27 cellular contexts compared by ENCODE assay signal in the genomic region with DNA sequence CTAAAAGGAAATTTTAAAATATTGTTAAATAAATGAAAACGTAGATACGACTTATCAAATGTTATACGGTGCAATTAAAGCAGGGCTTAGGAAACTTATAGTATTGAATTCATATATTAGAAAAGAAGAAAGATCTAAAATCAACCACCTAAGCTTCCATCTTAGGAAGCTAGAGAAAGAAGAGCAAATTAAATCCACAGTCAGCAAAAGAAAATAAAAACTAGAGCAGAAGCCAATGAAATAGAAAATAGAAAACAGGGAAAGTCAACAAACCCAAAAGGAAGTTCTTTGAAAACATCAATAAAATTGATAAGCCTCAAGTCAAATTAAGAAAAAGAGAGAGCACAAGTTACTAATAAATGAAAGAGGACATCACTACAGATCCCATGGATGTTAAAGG.
"Had no signal": no experiment of that assay in that cellular context is flagged by ENCODE, and none has a peak within 500 bp of the region (broad histone marks: within the 10 kb centered on the region; RNA-seq: fewer than 3 reads in every experiment).

No MANE protein-coding gene starts in this region.

- H3K9me3 ChIP-seq: left ventricle myocardium inferior, neutrophil, psoas muscle, stomach, testis, thyroid gland, transverse colon, upper lobe of left lung, vagina had no signal

- H3K9me3 Mint-ChIP-seq: natural killer cell; neural progenitor cell; stimulated activated naive B cell treated with anti-CD40 and anti-IgM and Interleukin-4, amounts not matched to agents 10 μg/mL and 1 μg/mL and 100 μg/mL, for 72 hours had no signal

- H3K9ac ChIP-seq: neural progenitor cell, parathyroid adenoma had no signal

- H3K4me1 ChIP-seq: left ventricle myocardium inferior, neural progenitor cell, parathyroid adenoma, psoas muscle, stomach, testis, vagina had no signal

- H3K27me3 ChIP-seq: neural progenitor cell, stomach, testis, thyroid gland, transverse colon, upper lobe of left lung, vagina had no signal

- H3K27ac ChIP-seq: left ventricle myocardium inferior, neural progenitor cell, neutrophil, parathyroid adenoma, psoas muscle, skin epidermis, stomach, testis, thyroid gland, transverse colon, upper lobe of left lung, vagina had no signal

- H3K27me3 Mint-ChIP-seq: naive B cell; stimulated activated naive B cell treated with anti-CD40 and anti-IgM and Interleukin-4, amounts not matched to agents 10 μg/mL and 1 μg/mL and 100 μg/mL, for 72 hours had no signal

- H3K27ac Mint-ChIP-seq: mesothelial cell of epicardium; natural killer cell; nephron progenitor cell; neural progenitor cell; stimulated activated naive B cell treated with anti-CD40 and anti-IgM and Interleukin-4, amounts not matched to agents 10 μg/mL and 1 μg/mL and 100 μg/mL, for 72 hours had no signal

- H3K36me3 Mint-ChIP-seq: mesothelial cell of epicardium; naive B cell; natural killer cell; stimulated activated naive B cell treated with anti-CD40 and anti-IgM and Interleukin-4, amounts not matched to agents 10 μg/mL and 1 μg/mL and 100 μg/mL, for 72 hours had no signal

- H3K4me3 ChIP-seq: left ventricle myocardium inferior, lung, neural progenitor cell, psoas muscle, skin epidermis, stomach, testis, thyroid gland, transverse colon, upper lobe of left lung, vagina had no signal

- H3K4me2 ChIP-seq: neural progenitor cell had no signal

- H3K36me3 ChIP-seq: left ventricle myocardium inferior, neural progenitor cell, neutrophil, thyroid gland, transverse colon, upper lobe of left lung, vagina had no signal

- DNase-seq: islet precursor cell; left ventricle myocardium inferior; mesendoderm; naive B cell; natural killer cell; nephron progenitor cell; occipital lobe; psoas muscle; stimulated activated CD4-positive, alpha-beta T cell treated with anti-CD3 and anti-CD28 coated beads, Interleukin-12 subunit alpha, Interleukin-12 subunit beta, amount 100 ng/mL, for 4 hours; stimulated activated CD4-positive, alpha-beta T cell treated with anti-CD3 and anti-CD28 coated beads, Interleukin-15, amount 100 ng/mL, for 24 hours; stimulated activated CD4-positive, alpha-beta T cell treated with anti-CD3 and anti-CD28 coated beads, Interleukin-2, amount 100 ng/mL, for 24 hours; stimulated activated CD4-positive, alpha-beta T cell treated with anti-CD3 and anti-CD28 coated beads, Interleukin-4, amount 100 ng/mL, for 1 hour; stimulated activated naive B cell treated with anti-CD40 and anti-IgM and Interleukin-4, amounts not matched to agents 10 μg/mL and 1 μg/mL and 100 μg/mL, for 72 hours; stimulated activated naive CD8-positive, alpha-beta T cell treated with anti-CD3 and anti-CD28 coated beads, Interleukin-15, Interleukin-2, amounts not matched to agents 100 U/mL and 50 U/mL, for 24 hours; stomach; testis; thyroid gland; transverse colon; upper lobe of left lung had no signal

- H3K4me3 Mint-ChIP-seq: mesothelial cell of epicardium; naive B cell; natural killer cell; nephron progenitor cell; neural progenitor cell; stimulated activated naive B cell treated with anti-CD40 and anti-IgM and Interleukin-4, amounts not matched to agents 10 μg/mL and 1 μg/mL and 100 μg/mL, for 72 hours had no signal

- H2AFZ ChIP-seq: neural progenitor cell, parathyroid adenoma had no signal

- ATAC-seq: natural killer cell; psoas muscle; sciatic nerve; stimulated activated naive B cell treated with anti-CD40 and anti-IgM and Interleukin-4, amounts not matched to agents 10 μg/mL and 1 μg/mL and 100 μg/mL, for 72 hours; stimulated activated naive CD8-positive, alpha-beta T cell treated with anti-CD3 and anti-CD28 coated beads, Interleukin-15, Interleukin-2, amounts not matched to agents 100 U/mL and 50 U/mL, for 24 hours had no signal

- H3K4me1 Mint-ChIP-seq: mesothelial cell of epicardium; naive B cell; natural killer cell; neural progenitor cell; stimulated activated naive B cell treated with anti-CD40 and anti-IgM and Interleukin-4, amounts not matched to agents 10 μg/mL and 1 μg/mL and 100 μg/mL, for 72 hours had no signal
